ENCODE assay signal across 1 cellular context in the genomic region with DNA sequence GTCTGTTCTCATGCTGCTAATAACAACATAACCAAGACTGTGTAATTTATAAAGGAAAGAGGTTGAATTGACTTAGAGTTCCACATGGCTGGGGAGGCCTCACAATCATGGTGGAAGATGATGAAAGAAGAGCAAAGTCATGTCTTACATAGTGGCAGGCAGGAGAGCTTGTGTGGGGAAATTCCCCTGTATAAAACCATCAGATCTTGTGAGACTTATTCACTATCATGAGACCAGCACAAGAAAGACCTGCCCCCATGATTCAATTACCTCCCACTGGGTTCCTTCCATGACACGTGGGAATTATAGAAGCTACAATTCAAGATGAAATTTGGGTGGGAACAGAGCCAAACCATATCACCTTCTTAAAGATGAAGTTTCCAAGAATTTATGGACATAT.
TF ChIP-seq lines count a peak whose summit lies in the region.

No MANE protein-coding gene starts in this region.

TF ChIP-seq in HEK293, 187 proteins besides CTCF, POLR2A, EP300 and RAD21:
- TF ChIP-seq OVOL3 (tag by site-specific recombination; IDR thresholded peaks at IDR 0.05) (no peak), ZXDB (tag by site-specific recombination; IDR thresholded peaks at IDR 0.05) (no peak), ZNF211 (tag by site-specific recombination; IDR thresholded peaks at IDR 0.05; ENCODE audit: low read depth) (no peak), SETDB1 (IDR thresholded peaks at IDR 0.05; ENCODE audit: insufficient read length, low read length) (peak; percentile 10), ZNF654 (tag by site-specific recombination; IDR thresholded peaks at IDR 0.05; ENCODE audit: low read depth) (no peak)
